ENCODE assay signal across 12 cellular contexts in the genomic region with DNA sequence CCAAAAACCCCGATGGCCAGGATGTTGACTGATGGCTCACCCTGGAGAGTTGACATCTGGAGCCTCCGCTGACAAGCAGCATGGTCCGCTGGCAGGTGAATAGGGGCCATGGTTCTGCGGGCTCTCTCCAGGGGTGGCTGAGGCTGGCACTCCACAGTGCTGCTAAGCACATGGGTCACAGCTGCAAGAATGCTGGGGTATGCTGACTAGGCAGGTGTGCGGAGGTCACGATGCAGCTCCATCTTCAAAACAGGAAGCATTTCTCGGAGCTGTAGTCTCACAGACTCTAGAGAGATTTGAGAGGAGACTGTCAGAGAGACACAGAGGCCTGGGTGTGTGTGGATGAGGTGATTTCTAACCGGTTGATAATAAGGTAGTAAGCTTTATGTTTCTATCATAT.
DNase-seq lines count a peak whose midpoint lies in the region; ATAC-seq and TF ChIP-seq lines count a peak whose summit lies in the region.
"Had no signal": no experiment of that assay in that cellular context is flagged by ENCODE, and none has a peak within 500 bp of the region (broad histone marks: within the 10 kb centered on the region; RNA-seq: fewer than 3 reads in every experiment).

No MANE protein-coding gene starts in this region.

- ATAC-seq in HG03159 (IDR thresholded peaks at IDR 0.05; ENCODE audit: unreplicated experiment) = peak; percentile 68
- ATAC-seq in GM18498 (IDR thresholded peaks at IDR 0.05; ENCODE audit: unreplicated experiment) = no peak

- no peak overlapping the region for H3K4me3 Mint-ChIP-seq in activated CD4-positive, alpha-beta memory T cell treated with anti-CD3 and anti-CD28 coated beads, Interleukin-2, amount 10 ng/mL, durations not matched to agents 7 days and 5 days
- no peak overlapping the region for H3K4me3 Mint-ChIP-seq in nephron progenitor cell

- no peaks in the 10 kb centered on the region for H3K27me3 Mint-ChIP-seq in activated CD4-positive, alpha-beta memory T cell treated with anti-CD3 and anti-CD28 coated beads, Interleukin-2, amount 10 ng/mL, durations not matched to agents 7 days and 5 days
- H3K27me3 Mint-ChIP-seq in nephron progenitor cell (ENCODE audit: low read depth, poor library complexity) = peaks cover 7% of the 10 kb centered on the region

- no peaks in the 10 kb centered on the region for H3K9me3 Mint-ChIP-seq in activated CD4-positive, alpha-beta memory T cell treated with anti-CD3 and anti-CD28 coated beads, Interleukin-2, amount 10 ng/mL, durations not matched to agents 7 days and 5 days
- H3K9me3 Mint-ChIP-seq in nephron progenitor cell = no peaks in the 10 kb centered on the region

- peaks cover 19% of the 10 kb centered on the region for H3K4me1 Mint-ChIP-seq in activated CD4-positive, alpha-beta memory T cell treated with anti-CD3 and anti-CD28 coated beads, Interleukin-2, amount 10 ng/mL, durations not matched to agents 7 days and 5 days
- H3K4me1 Mint-ChIP-seq in nephron progenitor cell = peaks cover 33% of the 10 kb centered on the region

- CTCF ChIA-PET in activated CD4-positive, alpha-beta memory T cell treated with anti-CD3 and anti-CD28 coated beads, Interleukin-2, amount 10 ng/mL, durations not matched to agents 7 days and 5 days (lab: Charles Lee) = no interaction called here

- no peaks in the 10 kb centered on the region for H3K36me3 Mint-ChIP-seq in activated CD4-positive, alpha-beta memory T cell treated with anti-CD3 and anti-CD28 coated beads, Interleukin-2, amount 10 ng/mL, durations not matched to agents 7 days and 5 days (ENCODE audit: low read depth)
- H3K36me3 Mint-ChIP-seq in nephron progenitor cell (ENCODE audit: low read depth) = no peaks in the 10 kb centered on the region

- POLR2A ChIA-PET in activated CD4-positive, alpha-beta memory T cell treated with anti-CD3 and anti-CD28 coated beads, Interleukin-2, amount 10 ng/mL, durations not matched to agents 7 days and 5 days (lab: Charles Lee) = no interaction called here

- TF ChIP-seq CTCF in nephron progenitor cell (IDR thresholded peaks at IDR 0.05) = no peak

- peak overlapping the region; percentile 67 for H3K27ac Mint-ChIP-seq in activated CD4-positive, alpha-beta memory T cell treated with anti-CD3 and anti-CD28 coated beads, Interleukin-2, amount 10 ng/mL, durations not matched to agents 7 days and 5 days
- peak overlapping the region; percentile 44 for H3K27ac Mint-ChIP-seq in nephron progenitor cell

- DNase-seq in DMS53 (lab: John Stamatoyannopoulos, UW) (peak; percentile 30), DMS53 treated with DMSO at 0.1 percent for 48 hours (lab: John Stamatoyannopoulos, UW; ENCODE audit: unreplicated experiment) (no peak), nephron progenitor cell (no peak), cerebellum (ENCODE audit: low spot score) (no peak), superior temporal gyrus (ENCODE audit: extremely low spot score) (no peak)
- peak; percentile 20 for DNase-seq in activated CD4-positive, alpha-beta memory T cell treated with anti-CD3 and anti-CD28 coated beads, Interleukin-2, amount 10 ng/mL, durations not matched to agents 7 days and 5 days
- DNase-seq: brain microvascular endothelial cell, KBM-7, NCI-H2227 treated with DMSO at 0.1 percent for 48 hours, SJCRH30 had no signal

Comparison
In these comparisons a context has a peak if more than half of its experiments do, and no peak if none do; other contexts are left out.
1. DNase-seq: peak in DMS53 (single experiment) and activated CD4-positive, alpha-beta memory T cell treated with anti-CD3 and anti-CD28 coated beads, Interleukin-2, amount 10 ng/mL, durations not matched to agents 7 days and 5 days (single experiment); none in DMS53 treated with DMSO at 0.1 percent for 48 hours (single experiment), nephron progenitor cell (single experiment), cerebellum (single experiment) and superior temporal gyrus (single experiment).